Comparison of ENCODE assay signal across 8 cellular contexts in the genomic region with DNA sequence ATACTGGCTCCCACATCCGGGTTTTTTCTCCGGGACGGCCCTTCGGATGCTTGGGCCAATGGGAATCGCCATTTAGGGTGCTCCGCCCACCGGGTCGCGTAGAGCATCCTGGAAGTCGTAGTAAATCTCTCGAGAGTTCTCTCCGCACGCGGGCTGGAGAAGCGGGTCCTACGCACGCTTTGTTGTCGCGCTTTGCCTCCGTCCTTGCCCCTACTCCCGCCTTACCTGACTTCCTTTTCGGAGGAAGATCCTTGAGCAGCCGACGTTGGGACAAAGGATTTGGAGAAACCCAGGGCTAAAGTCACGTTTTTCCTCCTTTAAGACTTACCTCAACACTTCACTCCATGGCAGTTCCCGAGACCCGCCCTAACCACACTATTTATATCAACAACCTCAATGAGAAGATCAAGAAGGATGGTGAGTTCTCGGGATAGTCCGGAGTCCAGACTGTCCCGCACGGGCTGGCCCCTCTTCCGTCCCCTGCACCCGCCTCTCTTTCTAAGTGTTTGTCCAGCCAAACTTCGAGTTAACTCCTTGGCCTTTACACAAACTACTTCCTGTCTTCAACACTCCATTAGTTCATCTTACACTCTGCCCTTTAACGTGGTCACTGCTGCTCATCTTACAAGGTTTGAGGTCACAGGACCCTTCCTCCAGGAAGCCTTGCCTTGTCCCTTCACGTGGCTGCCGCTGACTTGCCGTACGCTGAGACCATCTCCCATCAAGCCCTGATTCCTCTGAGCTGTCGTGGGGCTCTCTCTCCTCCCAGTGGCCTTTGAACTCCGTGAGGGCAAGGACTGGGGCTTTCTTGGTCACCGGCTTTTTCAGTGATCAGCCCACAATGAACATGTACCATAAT. TPM values are rescaled to one million over a fixed set of nuclear protein-coding genes. Genes with fewer than 3 reads are reported as not detected.
DNase-seq lines count a peak whose midpoint lies in the region; ATAC-seq, FAIRE-seq and TF ChIP-seq lines count a peak whose summit lies in the region.

A gene (plus strand): TSS at position 139 of the 859 bp plus-strand sequence. CDS start 206 bp downstream, at position 345.

- H2AFZ ChIP-seq in H1 (ENCODE audit: low read length): no peak within 1 kb of the TSS

- no peaks in the 10 kb centered on the region for H3K9me3 Mint-ChIP-seq in CD8-positive, alpha-beta memory T cell
- H3K9me3 Mint-ChIP-seq in memory B cell: no peaks in the 10 kb centered on the region

- peaks cover 40% of the 10 kb centered on the region for H3K4me1 ChIP-seq in CD8-positive, alpha-beta memory T cell (ENCODE audit: insufficient read depth, low read length)
- H3K4me1 ChIP-seq in H1 (replicated peaks in 1 of 4; ENCODE audit: control insufficient read depth in 3 of 4, insufficient read depth in 4 of 4, low read length in 3 of 4): peaks cover 0 to 7% (median 2%) of the 10 kb centered on the region in 4 experiments; a peak in 4 of 7 replicates

- DNase-seq in CD8-positive, alpha-beta memory T cell: peak; percentile 93 to 99 (median 98)
- DNase-seq in GM20000 (ENCODE audit: low spot score) (peak; percentile 89), HT-29 (ENCODE audit: low spot score) (peak; percentile 100), NOMO-1 (lab: John Stamatoyannopoulos, UW; ENCODE audit: unreplicated experiment in 2 of 2) (peak; percentile 96), H1 (ENCODE audit: low read depth in 1 of 2, low spot score in 2 of 2) (peak; percentile 93 to 97), memory B cell (ENCODE audit: low spot score in 2 of 2) (peak; percentile 27 to 96)
- peak; percentile 88 to 95 for DNase-seq in activated CD8-positive, alpha-beta memory T cell treated with anti-CD3 and anti-CD28 coated beads for 4 hours (ENCODE audit: low read depth in 2 of 2)
- DNase-seq in stimulated activated CD8-positive, alpha-beta memory T cell treated with anti-CD3 and anti-CD28 coated beads, Interleukin-12 subunit alpha, Interleukin-12 subunit beta, amount 100 ng/mL, for 4 hours (ENCODE audit: low read depth): peak; percentile 93

- peak; percentile 60 for FAIRE-seq in H1 (lab: Jason Lieb, UNC)

- peak within 1 kb of the TSS; percentile 100 for H2BK5ac ChIP-seq in H1 (ENCODE audit: low read depth, low read length)

- peak within 1 kb of the TSS; percentile 50 for H3K14ac ChIP-seq in H1 (ENCODE audit: insufficient read length)

- no peak for TF ChIP-seq RAD21 in H1 (IDR thresholded peaks at IDR 0.05 in 1 of 2, conservative IDR thresholded peaks at IDR 0.05 in 1 of 2; ENCODE audit: low read depth in 2 of 2, low read length in 2 of 2)

- peak within 1 kb of the TSS; percentile 94 to 99 (median 98) for H3K4me3 Mint-ChIP-seq in CD8-positive, alpha-beta memory T cell
- H3K4me3 Mint-ChIP-seq in memory B cell: peak within 1 kb of the TSS; percentile 100

- H3K4me3 ChIP-seq in CD8-positive, alpha-beta memory T cell (ENCODE audit: low read length): peak within 1 kb of the TSS; percentile 83
- H3K4me3 ChIP-seq in H1 (ENCODE audit: extremely low read depth in 1 of 4, insufficient read depth in 2 of 4, low read depth in 3 of 4, low read length in 4 of 4): peak within 1 kb of the TSS; percentile 80 to 99 (median 90)

- H4K5ac ChIP-seq in H1 (ENCODE audit: insufficient read length, low read depth, low read length): peak within 1 kb of the TSS; percentile 98

- ATAC-seq in memory B cell (ENCODE audit: low read depth): peak; percentile 65

- POLR2A ChIA-PET in CD8-positive, alpha-beta memory T cell (lab: Charles Lee): interaction anchor here (0.6 to 10.5 kb wide), 12 partner anchors 16 to 613 kb away, joined by 3 to 110 read pairs (median 6); a partner anchor contains a TSS
- POLR2A ChIA-PET in H1 (lab: Charles Lee; ENCODE audit: partially characterized antibody): interaction anchor here (0.6 to 15.7 kb wide), 29 partner anchors 8 to 557 kb away, joined by 3 to 399 read pairs (median 4); a partner anchor contains a TSS

- H3K23ac ChIP-seq in H1 (ENCODE audit: insufficient read length): no peak within 1 kb of the TSS

- H4K20me1 ChIP-seq in H1 (replicated peaks in 1 of 2; ENCODE audit: control insufficient read depth in 1 of 2, insufficient read depth in 2 of 2, low read length in 2 of 2): peaks cover 13 to 17% of the 10 kb centered on the region in 2 experiments

- H2BK20ac ChIP-seq in H1 (ENCODE audit: low read length): no peak within 1 kb of the TSS

- H3K23me2 ChIP-seq in H1 (ENCODE audit: low read depth, low read length): peaks cover 9% of the 10 kb centered on the region

- no peak for TF ChIP-seq EP300 in H1 (IDR thresholded peaks at IDR 0.05; ENCODE audit: borderline replicate concordance in 1 of 2, low read depth in 2 of 2, low read length in 2 of 2)

- H3K79me1 ChIP-seq in H1 (ENCODE audit: low read depth, low read length): peaks cover 4% of the 10 kb centered on the region

- peak within 1 kb of the TSS; percentile 99; the same call in 1 of the 2 replicates for H4K8ac ChIP-seq in H1 (ENCODE audit: extremely low read depth, insufficient read depth, low read length)

- H3K36me3 Mint-ChIP-seq in CD8-positive, alpha-beta memory T cell: peaks cover 0 to 39% (median 5%) of the 10 kb centered on the region in 3 donors
- H3K36me3 Mint-ChIP-seq in memory B cell: peaks cover 9% of the 10 kb centered on the region

- H3K27me3 Mint-ChIP-seq in CD8-positive, alpha-beta memory T cell: peaks cover 0 to 3% of the 10 kb centered on the region in 2 donors
- H3K27me3 Mint-ChIP-seq in memory B cell: no peaks in the 10 kb centered on the region

- peak within 1 kb of the TSS; percentile 100 for H2AK5ac ChIP-seq in H1 (ENCODE audit: low read depth, low read length)

- H2BK120ac ChIP-seq in H1 (replicated peaks; ENCODE audit: low read depth, low read length): peak within 1 kb of the TSS; percentile 83

- H3K18ac ChIP-seq in H1 (ENCODE audit: extremely low read depth, low read length): peak within 1 kb of the TSS; percentile 100

- peak; percentile 84 to 97 for TF ChIP-seq POLR2A in H1 (IDR thresholded peaks at IDR 0.05; ENCODE audit: control extremely low read depth in 1 of 2, low read depth in 2 of 2, low read length in 2 of 2)

- peak within 1 kb of the TSS; percentile 92 for H3K27ac ChIP-seq in CD8-positive, alpha-beta memory T cell (ENCODE audit: low read depth, low read length)
- peak within 1 kb of the TSS; percentile 99 for H3K27ac ChIP-seq in H1 (ENCODE audit: low read depth, low read length)

- peaks cover 7% of the 10 kb centered on the region for H3K36me3 ChIP-seq in CD8-positive, alpha-beta memory T cell (ENCODE audit: insufficient read depth, low read length)
- H3K36me3 ChIP-seq in H1 (ENCODE audit: control insufficient read depth in 2 of 4, insufficient read depth in 4 of 4, low read length in 3 of 4): peaks cover 2 to 31% (median 14%) of the 10 kb centered on the region in 4 experiments; a peak in 6 of 8 replicates

- TF ChIP-seq CTCF in GM20000 (IDR thresholded peaks at IDR 0.05; ENCODE audit: extremely low read depth, missing control alignments): no peak
- no peak for TF ChIP-seq CTCF in H1 (IDR thresholded peaks at IDR 0.05; ENCODE audit: control extremely low read depth in 1 of 3, insufficient read depth in 1 of 3, low read depth in 1 of 3, low read length in 3 of 3)

- H3K9ac ChIP-seq in H1 (replicated peaks in 1 of 4; ENCODE audit: extremely low read depth in 1 of 4, low read depth in 3 of 4, low read length in 3 of 4): peak within 1 kb of the TSS; percentile 99 to 100 (median 100)

- H3K4ac ChIP-seq in H1 (replicated peaks; ENCODE audit: insufficient read length, low read depth, low read length): peak within 1 kb of the TSS; percentile 88

- H4K91ac ChIP-seq in H1 (replicated peaks; ENCODE audit: insufficient read length, low read length): peak within 1 kb of the TSS; percentile 99

- H3K27ac Mint-ChIP-seq in CD8-positive, alpha-beta memory T cell: peak within 1 kb of the TSS; percentile 95 to 100 (median 98)
- peak within 1 kb of the TSS; percentile 95 for H3K27ac Mint-ChIP-seq in memory B cell

- H3K56ac ChIP-seq in H1 (replicated peaks; ENCODE audit: insufficient read length, low read depth, low read length): peak within 1 kb of the TSS; percentile 94

- H3K4me2 ChIP-seq in H1 (ENCODE audit: insufficient read depth in 1 of 2, low read depth in 2 of 2, low read length in 2 of 2): peak within 1 kb of the TSS; percentile 91 to 99

- peak within 1 kb of the TSS; percentile 72 for H2BK15ac ChIP-seq in H1 (ENCODE audit: low read length)

- no peaks in the 10 kb centered on the region for H3K27me3 ChIP-seq in CD8-positive, alpha-beta memory T cell (ENCODE audit: insufficient read depth, low read length, poor library complexity, severe bottlenecking)
- H3K27me3 ChIP-seq in H1 (replicated peaks in 1 of 4; ENCODE audit: control insufficient read depth in 3 of 4, extremely low read depth in 1 of 4, insufficient read depth in 3 of 4, low read length in 3 of 4): no peaks in the 10 kb centered on the region

- H3K4me1 Mint-ChIP-seq in CD8-positive, alpha-beta memory T cell: peaks cover 42 to 53% (median 50%) of the 10 kb centered on the region in 3 donors
- peaks cover 45% of the 10 kb centered on the region for H3K4me1 Mint-ChIP-seq in memory B cell

- no peaks in the 10 kb centered on the region for H3K9me3 ChIP-seq in CD8-positive, alpha-beta memory T cell (ENCODE audit: low read length)
- no peaks in the 10 kb centered on the region for H3K9me3 ChIP-seq in H1 (ENCODE audit: insufficient read depth in 2 of 2, low read depth in 1 of 2, low read length in 1 of 2)

- CTCF ChIA-PET in CD8-positive, alpha-beta memory T cell (lab: Charles Lee): interaction anchor here (1.0 to 6.3 kb wide), 9 partner anchors 27 to 88 kb away, joined by 3 to 23 read pairs (median 9); a partner anchor contains a TSS
- CTCF ChIA-PET in H1 (lab: Charles Lee; ENCODE audit: partially characterized antibody): interaction anchor here (1.0 to 2.2 kb wide), 4 partner anchors 10 to 68 kb away, joined by 3 to 10 read pairs (median 4); no protein-coding TSS in a partner anchor

- WGBS in H1 (ENCODE audit: extremely low coverage in 1 of 2, insufficient coverage in 1 of 2, insufficient read length in 1 of 2, insufficient replicate concordance in 2 of 2, low coverage in 1 of 2, low lambda C conversion rate in 2 of 2, missing lambda C conversion rate in 1 of 2), 2 experiments: 3% methylated on average over 42 of the region's 42 CpGs; no CpG with 5 or more reads in 1 of the 2 experiments

- peaks cover 40 to 72% of the 10 kb centered on the region in 2 experiments for H3K79me2 ChIP-seq in H1 (ENCODE audit: control insufficient read depth in 1 of 2, insufficient read depth in 2 of 2, low read length in 2 of 2)

- peak within 1 kb of the TSS; percentile 100 for H2BK12ac ChIP-seq in H1 (ENCODE audit: low read depth, low read length)

RNA-seq across cellular contexts. Expression of the gene that starts here (rescaled TPM):
- 100 to 1,000 TPM; 202 TPM for total RNA-seq in CD8-positive, alpha-beta memory T cell
- polyA plus RNA-seq in CD8-positive, alpha-beta memory T cell: 89.5 TPM
- 252 and 361 TPM in 2 replicates for total RNA-seq in HT-29 (2014; rRNA removed; shearing (Covaris generic))
- total RNA-seq in H1 (2021; fragmentation: NEBNext Ultra II Directional; extraction: Animal tissue kit (Norgen Biotek cat#: 25700)): 201 and 220 TPM in 2 replicates
- 202 and 283 TPM in 2 replicates for polyA plus RNA-seq in H1 (2011; rRNA removed)
- polyA plus RNA-seq in H1 (2011; cell fraction: cytosol; rRNA removed): 244 TPM
- 580 TPM for polyA plus RNA-seq in H1 (2011; cell fraction: nucleus; rRNA removed)
- polyA plus RNA-seq in H1 (2012, experiment 1 of 2): 183 to 289 TPM (median 274 TPM) in 4 replicates
- 187 TPM for polyA plus RNA-seq in H1 (2012, experiment 2 of 2)
- 254 TPM for polyA plus RNA-seq in H1 (2013, experiment 1 of 2)
- 247 TPM for polyA plus RNA-seq in H1 (2013, experiment 2 of 2)
- polyA minus RNA-seq in H1 (2011; rRNA and poly(A)+ RNA removed): 310 and 364 TPM in 2 replicates
- polyA minus RNA-seq in H1 (2011; cell fraction: cytosol; rRNA and poly(A)+ RNA removed): 247 TPM
- polyA minus RNA-seq in H1 (2011; cell fraction: nucleus; rRNA and poly(A)+ RNA removed): 135 TPM

Comparison
In these comparisons a context has a peak if more than half of its experiments do, and no peak if none do; other contexts are left out.
1. Peak in every context shown above with its lines: DNase-seq, ATAC-seq, H3K4me3 ChIP-seq and H3K27ac ChIP-seq.